ENCODE assay signal across 1 cellular context in genomic region chr15:52281085-52282035, GRCh38.
TF ChIP-seq lines count a peak whose summit lies in the region.

No MANE protein-coding gene starts in this region.

TF ChIP-seq in WTC11, 78 proteins besides CTCF, POLR2A, EP300 and RAD21 (continued from another document):
- TF ChIP-seq MAX (CRISPR knock-in tag; IDR thresholded peaks at IDR 0.05), result no peak
- TF ChIP-seq NFE2L1 (CRISPR knock-in tag; IDR thresholded peaks at IDR 0.05), result no peak
- TF ChIP-seq ZNF219 (CRISPR knock-in tag; IDR thresholded peaks at IDR 0.05; ENCODE audit: borderline replicate concordance), result no peak
